ENCODE assay signal across 15 cellular contexts in the genomic region with DNA sequence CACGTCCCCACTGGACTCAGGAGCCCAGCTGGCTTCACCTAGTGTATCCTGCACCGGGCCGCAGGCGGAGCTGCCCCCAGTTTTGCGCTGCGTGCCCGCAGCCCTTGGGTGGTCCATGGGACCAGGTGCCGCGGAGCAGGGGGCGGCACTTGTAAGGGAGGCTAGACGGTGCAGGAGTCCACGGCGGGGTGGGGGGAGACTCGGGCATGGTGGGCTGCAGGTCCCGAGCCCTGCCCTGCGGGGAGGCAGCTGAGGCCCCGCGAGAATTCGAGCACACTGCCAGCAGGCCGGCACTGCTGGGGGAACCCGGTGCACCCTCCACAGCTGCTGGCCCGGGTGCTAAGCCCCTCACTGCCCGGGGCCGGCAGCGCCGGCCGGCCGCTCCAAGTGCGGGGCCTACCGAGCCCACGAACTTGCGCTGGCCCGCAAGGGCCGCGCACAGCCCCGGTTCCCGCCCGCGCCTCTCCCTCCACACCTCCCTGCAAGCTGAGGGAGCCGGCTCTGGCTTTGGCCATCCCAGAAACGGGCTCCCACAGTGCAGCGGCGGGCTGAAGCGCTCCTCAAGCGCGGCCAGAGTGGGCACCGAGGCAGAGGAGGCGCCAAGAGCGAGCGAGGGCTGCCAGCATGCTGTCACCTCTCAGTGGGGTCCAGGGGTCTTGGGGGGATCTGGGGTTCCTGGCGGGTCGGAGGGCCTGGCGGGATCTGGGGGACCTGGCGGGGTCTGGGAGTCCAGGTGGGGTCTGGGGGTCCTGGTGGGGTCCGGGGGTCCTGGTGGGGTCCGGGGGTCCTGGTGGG.
DNase-seq lines count a peak whose midpoint lies in the region; TF ChIP-seq lines count a peak whose summit lies in the region.
"Had no signal": no experiment of that assay in that cellular context is flagged by ENCODE, and none has a peak within 500 bp of the region (broad histone marks: within the 10 kb centered on the region; RNA-seq: fewer than 3 reads in every experiment).

No MANE protein-coding gene starts in this region.

- TF ChIP-seq CTCF in testis (IDR thresholded peaks at IDR 0.05) = no peak
- no peak for TF ChIP-seq CTCF in ovary (IDR thresholded peaks at IDR 0.05)

- H3K27me3 ChIP-seq in H7 (ENCODE audit: control insufficient read depth, insufficient read depth, low read length) = no peaks in the 10 kb centered on the region
- H3K27me3 ChIP-seq in testis = no peaks in the 10 kb centered on the region
- no peaks in the 10 kb centered on the region for H3K27me3 ChIP-seq in ovary
- H3K27me3 ChIP-seq: BLaER1 had no signal

- peaks cover 13% of the 10 kb centered on the region for H3K4me1 ChIP-seq in testis
- peaks cover 7% of the 10 kb centered on the region for H3K4me1 ChIP-seq in ovary (ENCODE audit: insufficient read depth)
- H3K4me1 ChIP-seq: Caco-2 had no signal

- WGBS in testis, 2 donors = 66 to 78% methylated on average over 16 to 51 of the region's 56 CpGs
- WGBS in ovary, 3 donors = 94 to 96% (median 95%) methylated on average over 38 to 56 of the region's 56 CpGs

- H3K9me3 ChIP-seq in testis (no peaks in the 10 kb centered on the region), ovary (no peaks in the 10 kb centered on the region)

- intact Hi-C loops in testis (cut with DNase I; ENCODE audit: low total_unique reads) = no loop called here
- intact Hi-C loops in ovary (cut with DNase I) = no loop called here

- DNase-seq in activated CD8-positive, alpha-beta memory T cell treated with anti-CD3 and anti-CD28 coated beads for 24 hours = peak; percentile 38
- no peak for DNase-seq in activated CD8-positive, alpha-beta memory T cell treated with anti-CD3 and anti-CD28 coated beads, Interleukin-2, amount 50 U/mL, for 4 hours
- DNase-seq in H7 = peak; percentile 32
- peak; percentile 43 for DNase-seq in islet precursor cell
- DNase-seq in testis = no peak
- no peak for DNase-seq in SKM-1 (lab: John Stamatoyannopoulos, UW; ENCODE audit: unreplicated experiment)
- no peak for DNase-seq in ovary
- no peak for DNase-seq in activated naive CD4-positive, alpha-beta T cell (lab: John Stamatoyannopoulos, UW)
- DNase-seq: 8988T; AML-193; Caco-2; CD8-positive, alpha-beta memory T cell; GF-D8 had no signal

- TF ChIP-seq POLR2A in testis (IDR thresholded peaks at IDR 0.05) (no peak), ovary (IDR thresholded peaks at IDR 0.05) (no peak)

- no peak for TF ChIP-seq EP300 in ovary (IDR thresholded peaks at IDR 0.05)

- H3K4me3 ChIP-seq in H7 (ENCODE audit: insufficient read depth, low read depth, low read length) (no peak overlapping the region), testis (peak overlapping the region; percentile 18 to 46), ovary (no peak overlapping the region)
- H3K4me3 ChIP-seq: BLaER1 had no signal

- no peak overlapping the region for H3K27ac ChIP-seq in testis
- no peak overlapping the region for H3K27ac ChIP-seq in ovary
- H3K27ac ChIP-seq: BLaER1, HL-60 had no signal

- H3K36me3 ChIP-seq in H7 (replicated peaks; ENCODE audit: control insufficient read depth, insufficient read depth, low read length) (no peaks in the 10 kb centered on the region), testis (ENCODE audit: low read depth, missing control alignments) (no peaks in the 10 kb centered on the region), ovary (no peaks in the 10 kb centered on the region)
- H3K36me3 ChIP-seq: BLaER1 had no signal

Comparison
In these comparisons a context has a peak if more than half of its experiments do, and no peak if none do; other contexts are left out.
1. DNase-seq: peak in activated CD8-positive, alpha-beta memory T cell treated with anti-CD3 and anti-CD28 coated beads for 24 hours (single experiment), H7 (single experiment) and islet precursor cell (single experiment); none in activated CD8-positive, alpha-beta memory T cell treated with anti-CD3 and anti-CD28 coated beads, Interleukin-2, amount 50 U/mL, for 4 hours (single experiment), testis (single experiment), SKM-1 (single experiment), ovary (0 of 5) and activated naive CD4-positive, alpha-beta T cell (0 of 4).
2. H3K4me3 ChIP-seq: peak in testis (2 of 2); none in H7 (single experiment) and ovary (single experiment).